25 cellular contexts compared by ENCODE assay signal in genomic region chr1:3707939-3708328, GRCh38. TPM values are rescaled to one million over a fixed set of nuclear protein-coding genes. Genes with fewer than 3 reads are reported as not detected.
"Had no signal": no experiment of that assay in that cellular context is flagged by ENCODE, and none has a peak within 500 bp of the region (broad histone marks: within the 10 kb centered on the region; RNA-seq: fewer than 3 reads in every experiment).

No MANE protein-coding gene starts in this region.

- H3K4me3 ChIP-seq: coronary artery, gastrocnemius medialis, sigmoid colon, spleen, tibial nerve, uterus had no signal

- DNase-seq: activated CD4-positive, alpha-beta T cell treated with anti-CD3 and anti-CD28 coated beads, Interleukin-2, amount 10 ng/mL, durations not matched to agents 24 days and 14 days; activated CD8-positive, alpha-beta T cell treated with anti-CD3 and anti-CD28 coated beads, Interleukin-2, amount 10 ng/mL, durations not matched to agents 7 days and 5 days; activated naive CD4-positive, alpha-beta T cell treated with anti-CD3 and anti-CD28 coated beads for 36 hours; activated naive CD8-positive, alpha-beta T cell treated with anti-CD3 and anti-CD28 coated beads, Interleukin-2, amount 50 U/mL, for 24 hours; activated T-cell treated with anti-CD3 and anti-CD28 coated beads, Interleukin-2, amount 50 U/mL, for 4 hours; anterior cingulate cortex; erythroblast; gastrocnemius medialis; head of caudate nucleus; immature natural killer cell; left ventricle myocardium superior; naive thymus-derived CD4-positive, alpha-beta T cell; sigmoid colon; spleen; stimulated activated CD4-positive, alpha-beta T cell treated with anti-CD3 and anti-CD28 coated beads, Interleukin-1b, Interleukin-23, amount 100 ng/mL, for 48 hours; stimulated activated naive CD4-positive, alpha-beta T cell treated with Interleukin-2 at 50 U/mL for 16 hours; substantia nigra; uterus had no signal

- H3K36me3 Mint-ChIP-seq: brain; immature natural killer cell; memory B cell; naive thymus-derived CD4-positive, alpha-beta T cell had no signal

- H3K9me3 ChIP-seq: gastrocnemius medialis, sigmoid colon, spleen, tibial nerve, uterus had no signal

- H3K27ac Mint-ChIP-seq: activated CD4-positive, alpha-beta T cell treated with anti-CD3 and anti-CD28 coated beads, Interleukin-2, amount 10 ng/mL, durations not matched to agents 24 days and 14 days; activated CD8-positive, alpha-beta T cell treated with anti-CD3 and anti-CD28 coated beads, Interleukin-2, amount 10 ng/mL, durations not matched to agents 7 days and 5 days; activated naive CD4-positive, alpha-beta T cell treated with anti-CD3 and anti-CD28 coated beads for 36 hours; activated naive CD8-positive, alpha-beta T cell treated with anti-CD3 and anti-CD28 coated beads, Interleukin-2, amount 50 U/mL, for 24 hours; brain; immature natural killer cell; memory B cell; naive thymus-derived CD4-positive, alpha-beta T cell; T-helper 1 cell treated with Interleukin-12 subunit alpha and Interleukin-12 subunit beta and Interleukin-4 antibody, amounts not matched to agents 30 μg/mL and 1 μg/mL, for 36 hours had no signal

- H3K36me3 ChIP-seq: gastrocnemius medialis, sigmoid colon, spleen, tibial nerve, uterus had no signal

- H3K4me1 Mint-ChIP-seq: activated CD4-positive, alpha-beta T cell treated with anti-CD3 and anti-CD28 coated beads, Interleukin-2, amount 10 ng/mL, durations not matched to agents 24 days and 14 days had no signal

- ATAC-seq: activated CD8-positive, alpha-beta T cell treated with anti-CD3 and anti-CD28 coated beads, Interleukin-2, amount 10 ng/mL, durations not matched to agents 7 days and 5 days; activated naive CD8-positive, alpha-beta T cell treated with anti-CD3 and anti-CD28 coated beads, Interleukin-2, amount 50 U/mL, for 24 hours; activated T-cell treated with anti-CD3 and anti-CD28 coated beads, Interleukin-2, amount 50 U/mL, for 4 hours; gastrocnemius medialis; left ventricle myocardium superior; naive thymus-derived CD4-positive, alpha-beta T cell had no signal

- H3K4me3 Mint-ChIP-seq: activated CD4-positive, alpha-beta T cell treated with anti-CD3 and anti-CD28 coated beads, Interleukin-2, amount 10 ng/mL, durations not matched to agents 24 days and 14 days; activated CD8-positive, alpha-beta T cell treated with anti-CD3 and anti-CD28 coated beads, Interleukin-2, amount 10 ng/mL, durations not matched to agents 7 days and 5 days; activated naive CD4-positive, alpha-beta T cell treated with anti-CD3 and anti-CD28 coated beads for 36 hours; activated naive CD8-positive, alpha-beta T cell treated with anti-CD3 and anti-CD28 coated beads, Interleukin-2, amount 50 U/mL, for 24 hours; activated T-cell treated with anti-CD3 and anti-CD28 coated beads, Interleukin-2, amount 50 U/mL, for 4 hours; brain; immature natural killer cell; memory B cell; naive thymus-derived CD4-positive, alpha-beta T cell; T-helper 1 cell treated with Interleukin-12 subunit alpha and Interleukin-12 subunit beta and Interleukin-4 antibody, amounts not matched to agents 30 μg/mL and 1 μg/mL, for 36 hours had no signal

- H3K27me3 Mint-ChIP-seq: activated CD4-positive, alpha-beta T cell treated with anti-CD3 and anti-CD28 coated beads, Interleukin-2, amount 10 ng/mL, durations not matched to agents 24 days and 14 days had no signal

- H3K4me1 ChIP-seq: sigmoid colon, tibial nerve, uterus had no signal

- H3K27ac ChIP-seq: coronary artery, gastrocnemius medialis, sigmoid colon, spleen, tibial nerve, uterus had no signal

- H3K9me3 Mint-ChIP-seq: activated CD4-positive, alpha-beta T cell treated with anti-CD3 and anti-CD28 coated beads, Interleukin-2, amount 10 ng/mL, durations not matched to agents 24 days and 14 days; activated naive CD4-positive, alpha-beta T cell treated with anti-CD3 and anti-CD28 coated beads for 36 hours; activated naive CD8-positive, alpha-beta T cell treated with anti-CD3 and anti-CD28 coated beads, Interleukin-2, amount 50 U/mL, for 24 hours; activated T-cell treated with anti-CD3 and anti-CD28 coated beads, Interleukin-2, amount 50 U/mL, for 4 hours; brain; immature natural killer cell; memory B cell; naive thymus-derived CD4-positive, alpha-beta T cell; T-helper 1 cell treated with Interleukin-12 subunit alpha and Interleukin-12 subunit beta and Interleukin-4 antibody, amounts not matched to agents 30 μg/mL and 1 μg/mL, for 36 hours had no signal

RNA-seq across cellular contexts. Expression of gene CCDC27, which starts 44.3 kb away (rescaled TPM):
- total RNA-seq: activated CD4-positive, alpha-beta T cell treated with anti-CD3 and anti-CD28 coated beads, Interleukin-2, amount 10 ng/mL, durations not matched to agents 24 days and 14 days; activated CD8-positive, alpha-beta T cell treated with anti-CD3 and anti-CD28 coated beads, Interleukin-2, amount 10 ng/mL, durations not matched to agents 7 days and 5 days; activated naive CD4-positive, alpha-beta T cell treated with anti-CD3 and anti-CD28 coated beads for 36 hours; activated T-cell treated with anti-CD3 and anti-CD28 coated beads, Interleukin-2, amount 50 U/mL, for 4 hours; left ventricle myocardium superior; mucosa of gallbladder; naive thymus-derived CD4-positive, alpha-beta T cell; renal cortical epithelial cell; sigmoid colon; spleen; tibial nerve; uterus had no signal
- polyA plus RNA-seq: immature natural killer cell; naive thymus-derived CD4-positive, alpha-beta T cell; sigmoid colon; spleen had no signal

RNA-seq across cellular contexts. Expression of gene TP73, which starts 55.6 kb away (rescaled TPM):
- total RNA-seq: sigmoid colon had no signal
- polyA plus RNA-seq: immature natural killer cell had no signal
